ENCODE assay signal across 1 cellular context in genomic region chr3:66487475-66487874, GRCh38.
TF ChIP-seq lines count a peak whose summit lies in the region.

No MANE protein-coding gene starts in this region.

TF ChIP-seq in H1, 55 proteins besides CTCF, POLR2A, EP300 and RAD21:
- no peak for TF ChIP-seq CBX5 (IDR thresholded peaks at IDR 0.05; ENCODE audit: low read depth, low read length)
